ENCODE assay signal across 1 cellular context in genomic region chr10:44908936-44909335, GRCh38.
TF ChIP-seq lines count a peak whose summit lies in the region.

No MANE protein-coding gene starts in this region.

TF ChIP-seq in H1, 55 proteins besides CTCF, POLR2A, EP300 and RAD21:
- TF ChIP-seq BCL11A (IDR thresholded peaks at IDR 0.05; ENCODE audit: low read depth in 2 of 2, low read length in 2 of 2) (no peak), SIX5 (IDR thresholded peaks at IDR 0.05; ENCODE audit: low read depth, low read length) (no peak), KDM4A (IDR thresholded peaks at IDR 0.05; ENCODE audit: low read depth, low read length, severe bottlenecking) (no peak), HDAC6 (IDR thresholded peaks at IDR 0.05; ENCODE audit: low read depth, low read length) (no peak), TAF1 (IDR thresholded peaks at IDR 0.05; ENCODE audit: low read depth, low read length) (no peak), ZNF274 (IDR thresholded peaks at IDR 0.05; ENCODE audit: borderline replicate concordance, extremely low read depth, low read length) (no peak), TCF12 (IDR thresholded peaks at IDR 0.05; ENCODE audit: low read depth, low read length) (no peak), CTBP2 (IDR thresholded peaks at IDR 0.05; ENCODE audit: borderline replicate concordance, insufficient read depth, insufficient read length, low read length) (no peak), SUZ12 (IDR thresholded peaks at IDR 0.05; ENCODE audit: low read length) (no peak), CEBPB (IDR thresholded peaks at IDR 0.05; ENCODE audit: low read depth, low read length) (no peak), TAF7 (optimal IDR thresholded peaks at IDR 0.05; ENCODE audit: borderline replicate concordance, low read depth, low read length) (no peak), RFX5 (IDR thresholded peaks at IDR 0.05; ENCODE audit: borderline replicate concordance, low read depth, low read length) (no peak), POU5F1 (IDR thresholded peaks at IDR 0.05; ENCODE audit: low read depth, low read length) (no peak), GABPA (IDR thresholded peaks at IDR 0.05; ENCODE audit: borderline replicate concordance, insufficient read depth, low read length) (no peak), TBP (IDR thresholded peaks at IDR 0.05; ENCODE audit: low read depth, low read length) (no peak), ASH2L (IDR thresholded peaks at IDR 0.05; ENCODE audit: low read length) (no peak), NANOG (IDR thresholded peaks at IDR 0.05; ENCODE audit: insufficient read depth, low read depth, low read length, poor library complexity, severe bottlenecking) (no peak), ATF2 (IDR thresholded peaks at IDR 0.05; ENCODE audit: low read length) (no peak), TEAD4 (IDR thresholded peaks at IDR 0.05; ENCODE audit: low read depth, low read length) (no peak), SRF (IDR thresholded peaks at IDR 0.05; ENCODE audit: low read depth, low read length) (no peak)
